In genomic region chr4:141815646-141816045, GRCh38 we compare ENCODE assay signal across 23 cellular contexts.
"Had no signal": no experiment of that assay in that cellular context is flagged by ENCODE, and none has a peak within 500 bp of the region (broad histone marks: within the 10 kb centered on the region; RNA-seq: fewer than 3 reads in every experiment).

No MANE protein-coding gene starts in this region.

- H3K4me1 ChIP-seq: colonic mucosa, esophagus muscularis mucosa, foreskin keratinocyte, heart right ventricle, left lung, pancreas, stomach, testis, tibial artery had no signal

- DNase-seq: colonic mucosa; dermis blood vessel endothelial cell; effector memory CD4-positive, alpha-beta T cell; foreskin keratinocyte; glutamatergic neuron; heart right ventricle; hippocampal formation; left cardiac atrium; left lung; mesendoderm; natural killer cell; stimulated activated CD4-positive, alpha-beta T cell treated with anti-CD3 and anti-CD28 coated beads, Interleukin-2, amount 100 ng/mL, for 24 hours; stimulated activated CD4-positive, alpha-beta T cell treated with anti-CD3 and anti-CD28 coated beads, Interleukin-4, amount 100 ng/mL, for 24 hours; stimulated activated naive CD4-positive, alpha-beta T cell treated with Interleukin-2 at 50 U/mL for 16 hours; stomach; testis; tibial artery had no signal

- H3K4me1 Mint-ChIP-seq: natural killer cell; stimulated activated effector memory CD8-positive, alpha-beta T cell treated with anti-CD3 and anti-CD28 coated beads, Interleukin-12 subunit alpha, Interleukin-12 subunit beta, amount 100 ng/mL, for 72 hours had no signal

- H3K4me3 Mint-ChIP-seq: natural killer cell; stimulated activated effector memory CD8-positive, alpha-beta T cell treated with anti-CD3 and anti-CD28 coated beads, Interleukin-12 subunit alpha, Interleukin-12 subunit beta, amount 100 ng/mL, for 72 hours; type B pancreatic cell had no signal

- H3K4me3 ChIP-seq: colonic mucosa, esophagus muscularis mucosa, heart right ventricle, left lung, pancreas, stomach, testis, tibial artery had no signal

- H3K9me3 ChIP-seq: colonic mucosa, esophagus muscularis mucosa, heart right ventricle, left lung, neutrophil, pancreas, stomach, testis, tibial artery had no signal

- ATAC-seq: foreskin keratinocyte; heart right ventricle; left cardiac atrium; left lung; natural killer cell; pancreas; sciatic nerve; stimulated activated effector memory CD8-positive, alpha-beta T cell treated with anti-CD3 and anti-CD28 coated beads, Interleukin-12 subunit alpha, Interleukin-12 subunit beta, amount 100 ng/mL, for 72 hours had no signal

- H3K27ac ChIP-seq: colonic mucosa, esophagus muscularis mucosa, foreskin keratinocyte, heart right ventricle, left lung, neutrophil, pancreas, stomach, testis, tibial artery had no signal

- H3K27me3 ChIP-seq: colonic mucosa, esophagus muscularis mucosa, neutrophil, pancreas, stomach, testis, tibial artery had no signal

- H3K36me3 Mint-ChIP-seq: natural killer cell; stimulated activated effector memory CD8-positive, alpha-beta T cell treated with anti-CD3 and anti-CD28 coated beads, Interleukin-12 subunit alpha, Interleukin-12 subunit beta, amount 100 ng/mL, for 72 hours; type B pancreatic cell had no signal

- H3K27ac Mint-ChIP-seq: natural killer cell; stimulated activated effector memory CD8-positive, alpha-beta T cell treated with anti-CD3 and anti-CD28 coated beads, Interleukin-12 subunit alpha, Interleukin-12 subunit beta, amount 100 ng/mL, for 72 hours; type B pancreatic cell had no signal
